Comparison of ENCODE assay signal across 8 cellular contexts in the genomic region with DNA sequence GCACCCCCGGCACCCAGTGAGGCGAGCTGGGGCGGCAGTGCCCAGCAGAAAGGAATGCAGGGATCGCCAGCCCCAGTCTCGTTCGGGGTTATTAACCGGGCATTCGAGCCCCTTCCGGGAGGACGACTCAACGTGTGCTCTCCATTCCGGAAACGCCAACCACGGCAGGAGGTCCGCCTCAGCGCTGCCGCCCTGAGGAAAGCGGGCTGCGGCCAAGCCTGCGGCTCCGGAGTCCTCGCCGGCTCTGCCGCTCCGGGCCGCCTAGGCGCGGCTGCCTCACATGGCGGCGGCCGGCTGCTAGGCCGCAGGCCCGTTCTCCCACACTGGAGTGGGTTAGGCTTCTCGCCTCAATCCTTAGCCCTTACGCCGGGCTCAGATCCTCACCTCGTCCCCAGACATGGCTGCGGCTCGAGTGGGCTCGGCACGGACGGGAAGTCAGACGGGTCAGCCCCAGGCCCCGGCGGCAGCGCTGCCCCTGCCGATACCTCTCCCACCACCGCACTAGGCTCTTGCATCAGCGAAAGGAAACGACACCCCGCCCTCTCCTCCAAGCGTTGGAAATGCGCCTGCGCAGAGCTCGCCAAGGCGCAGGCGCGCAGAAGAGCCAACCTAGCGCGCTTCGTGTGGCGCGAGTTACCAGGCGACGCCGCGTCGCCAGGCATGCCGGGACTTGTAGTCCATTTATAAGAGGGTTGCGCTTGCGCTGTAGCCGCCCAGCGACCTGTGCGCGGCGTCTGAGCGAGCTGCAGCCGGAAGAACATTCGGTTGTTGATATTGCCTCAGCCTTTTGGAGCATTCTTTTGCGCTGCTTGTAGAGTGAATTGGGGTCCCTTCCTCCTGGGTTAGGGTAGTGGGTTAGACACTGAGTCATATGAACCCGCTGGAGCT. TPM values are rescaled to one million over a fixed set of nuclear protein-coding genes. Genes with fewer than 3 reads are reported as not detected.
A peak's percentile ranks its signal among the peaks of the same experiment; 100 is the strongest.
DNase-seq lines count a peak whose midpoint lies in the region; ATAC-seq, FAIRE-seq and TF ChIP-seq lines count a peak whose summit lies in the region.

A gene with protein sequence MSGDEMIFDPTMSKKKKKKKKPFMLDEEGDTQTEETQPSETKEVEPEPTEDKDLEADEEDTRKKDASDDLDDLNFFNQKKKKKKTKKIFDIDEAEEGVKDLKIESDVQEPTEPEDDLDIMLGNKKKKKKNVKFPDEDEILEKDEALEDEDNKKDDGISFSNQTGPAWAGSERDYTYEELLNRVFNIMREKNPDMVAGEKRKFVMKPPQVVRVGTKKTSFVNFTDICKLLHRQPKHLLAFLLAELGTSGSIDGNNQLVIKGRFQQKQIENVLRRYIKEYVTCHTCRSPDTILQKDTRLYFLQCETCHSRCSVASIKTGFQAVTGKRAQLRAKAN (minus strand): TSS at position 532 of the 888 bp plus-strand sequence. CDS start 133 bp downstream, at position 399.

- no peaks in the 10 kb centered on the region for H3K9me3 ChIP-seq in HepG2 (ENCODE audit: low read length)

- TF ChIP-seq EP300 in HepG2 (IDR thresholded peaks at IDR 0.05; ENCODE audit: low read depth in 2 of 2, low read length in 2 of 2) (peak in 1 of 2 experiments; percentile 76; a peak in 2 of 4 replicates), HepG2 (CRISPR knock-in tag; IDR thresholded peaks at IDR 0.05; ENCODE audit: borderline replicate concordance) (peak; percentile 69; the same call in 1 of the 2 replicates)

- peak; percentile 96 to 97 for TF ChIP-seq POLR2A in HepG2 (IDR thresholded peaks at IDR 0.05; ENCODE audit: insufficient read depth in 1 of 2, low read depth in 2 of 2, low read length in 2 of 2)

- peak within 1 kb of the TSS; percentile 79 for H2AFZ ChIP-seq in HepG2 (ENCODE audit: low read length)

- FAIRE-seq in HepG2 (lab: Jason Lieb, UNC): peak; percentile 83

- peak; percentile 97 for DNase-seq in CD14-positive monocyte (ENCODE audit: low spot score)
- peak; percentile 100 for DNase-seq in NCI-H82 (lab: John Stamatoyannopoulos, UW)
- peak; percentile 91 to 92 for DNase-seq in activated CD4-positive, alpha-beta T cell treated with anti-CD3 and anti-CD28 coated beads, Interleukin-2, amount 50 U/mL, for 48 hours
- DNase-seq in dermis microvascular lymphatic vessel endothelial cell (ENCODE audit: low read depth in 2 of 2): peak; percentile 98 to 99
- peak; percentile 99 for DNase-seq in HepG2 (ENCODE audit: low spot score)
- peak; percentile 92 for DNase-seq in stimulated activated CD4-positive, alpha-beta T cell treated with anti-CD3 and anti-CD28 coated beads, Interleukin-4, amount 100 ng/mL, for 1 hour

- peaks cover 46% of the 10 kb centered on the region for H4K20me1 ChIP-seq in HepG2 (ENCODE audit: insufficient read depth, low read length)

- ATAC-seq in GM19397 (IDR thresholded peaks at IDR 0.05; ENCODE audit: unreplicated experiment) (peak; percentile 88), HG03571 (IDR thresholded peaks at IDR 0.05; ENCODE audit: unreplicated experiment) (peak; percentile 76), HepG2 (peak; percentile 91)

- peak within 1 kb of the TSS; percentile 100 for H3K9ac ChIP-seq in HepG2 (ENCODE audit: insufficient read depth, low read depth, low read length)

- H3K4me2 ChIP-seq in HepG2 (ENCODE audit: low read depth, low read length): peak within 1 kb of the TSS; percentile 100

- no peaks in the 10 kb centered on the region for H3K9me3 Mint-ChIP-seq in CD14-positive monocyte

- H3K4me3 Mint-ChIP-seq in CD14-positive monocyte: peak within 1 kb of the TSS; percentile 93 to 97

- POLR2A ChIA-PET in HepG2 (lab: Yijun Ruan, JAX): interaction anchor here (0.6 to 3.2 kb wide), 57 partner anchors 10 to 1745 kb away, joined by 3 to 56 read pairs (median 3); partner anchors contain the start of genes CBFA2T2, CDK5RAP1, CHMP4B and MAPRE1

- intact Hi-C loops in CD14-positive monocyte (cut with micrococcal nuclease): loop anchor here (2.0 to 10.0 kb wide), 4 partner anchors 117 to 300 kb away; partner anchors contain the start of genes RALY (in 2 of the 2), AHCY (in 1 of the 2) and CHMP4B (in 1 of the 2)
- intact Hi-C loops in HepG2 (cut with micrococcal nuclease; ENCODE audit: unreplicated experiment): loop anchor here (5.0 kb wide), 1 partner anchor 300 kb away; the partner anchor contains the start of gene CHMP4B

- H3K36me3 Mint-ChIP-seq in CD14-positive monocyte: peaks cover 8 to 21% of the 10 kb centered on the region in 2 donors

- BruUV-seq in HepG2 (replicated peaks; lab: Mats Ljungman, UMichigan): TSS peak; percentile 54

- H3K36me3 ChIP-seq in HepG2 (replicated peaks in 1 of 2; ENCODE audit: control insufficient read depth in 1 of 2, insufficient read depth in 2 of 2, low read length in 2 of 2): peaks cover 5 to 26% of the 10 kb centered on the region in 2 experiments

- peaks cover 0 to 4% of the 10 kb centered on the region in 2 experiments; a peak in 1 of 5 replicates for H3K27me3 ChIP-seq in HepG2 (ENCODE audit: control insufficient read depth in 1 of 2, insufficient read depth in 2 of 2, low read length in 2 of 2)

- WGBS in HepG2 (ENCODE audit: low lambda C conversion rate): 2% methylated on average over 34 of the region's 81 CpGs

- no peak for TF ChIP-seq CTCF in CD14-positive monocyte (IDR thresholded peaks at IDR 0.05)
- no peak; the same call in 1 of the 2 replicates for TF ChIP-seq CTCF in HepG2 (CRISPR knock-in tag; IDR thresholded peaks at IDR 0.05)

- H3K27me3 Mint-ChIP-seq in CD14-positive monocyte (ENCODE audit: low read depth in 3 of 3): no peaks in the 10 kb centered on the region

- peaks cover 37% of the 10 kb centered on the region for H3K4me1 Mint-ChIP-seq in CD14-positive monocyte

- peak; percentile 83 for TF ChIP-seq RAD21 in HepG2 (CRISPR knock-in tag; IDR thresholded peaks at IDR 0.05)

- H3K79me2 ChIP-seq in HepG2 (ENCODE audit: insufficient read depth, low read length): peaks cover 50% of the 10 kb centered on the region

- H3K27ac Mint-ChIP-seq in CD14-positive monocyte: peak within 1 kb of the TSS; percentile 91 to 97 (median 95)

- H3K4me3 ChIP-seq in HepG2 (replicated peaks in 1 of 3; ENCODE audit: insufficient read depth in 1 of 3, low read depth in 2 of 3, low read length in 3 of 3): peak within 1 kb of the TSS; percentile 93 to 100 (median 96)

- in situ Hi-C loops in HepG2 (cut with HindIII; ENCODE audit: extremely low pct_ligation_motif_present, low pct_unique_long_range_greater_than_20kb): no loop called here

- peak within 1 kb of the TSS; percentile 92 for H3K27ac ChIP-seq in HepG2 (ENCODE audit: extremely low read length, insufficient read depth, low read length)

- peaks cover 63% of the 10 kb centered on the region for H3K4me1 ChIP-seq in HepG2 (ENCODE audit: insufficient read depth, low read length)

- CTCF ChIA-PET in HepG2 (lab: Yijun Ruan, JAX; ENCODE audit: low intra/inter-chr PET ratio, low total read pairs): no interaction called here

TF ChIP-seq in HepG2, 621 proteins besides CTCF, POLR2A, EP300 and RAD21 (continues in another document):
- peak; percentile 97 for TF ChIP-seq ZNF772 (CRISPR knock-in tag; IDR thresholded peaks at IDR 0.05)
- TF ChIP-seq GZF1 (CRISPR knock-in tag; IDR thresholded peaks at IDR 0.05): peak; percentile 71
- peak; percentile 98 for TF ChIP-seq SALL1 (CRISPR knock-in tag; IDR thresholded peaks at IDR 0.05)
- TF ChIP-seq ZBTB26 (CRISPR knock-in tag; IDR thresholded peaks at IDR 0.05; ENCODE audit: borderline replicate concordance): peak; percentile 83
- TF ChIP-seq CCAR2 (optimal IDR thresholded peaks at IDR 0.05; ENCODE audit: low read depth, low read length): no peak
- no peak for TF ChIP-seq THYN1 (CRISPR knock-in tag; IDR thresholded peaks at IDR 0.05; ENCODE audit: borderline replicate concordance, low read depth)
- no peak; the same call in 1 of the 2 replicates for TF ChIP-seq ZNF460 (CRISPR knock-in tag; IDR thresholded peaks at IDR 0.05; ENCODE audit: borderline replicate concordance)
- TF ChIP-seq ZNF576 (CRISPR knock-in tag; IDR thresholded peaks at IDR 0.05): no peak

RNA-seq across cellular contexts. Expression of the gene that starts here (rescaled TPM):
- polyA plus RNA-seq in CD14-positive monocyte: 10 to 100 TPM; 18.8 to 20.1 TPM
- 52.5 and 61.9 TPM in 2 replicates for total RNA-seq in dermis microvascular lymphatic vessel endothelial cell
- 213 and 316 TPM in 2 replicates for total RNA-seq in HepG2 (2016; rRNA removed; fragmentation: Illumina TruSeq; extraction: Trizol)
- 51.0 and 51.7 TPM in 2 replicates for total RNA-seq in HepG2 (2016; cell fraction: cytosol; rRNA removed; fragmentation: Illumina TruSeq; extraction: Trizol; ENCODE audit: low read depth)
- 208 and 329 TPM in 2 replicates for total RNA-seq in HepG2 (2016; cell fraction: insoluble cytoplasmic fraction; rRNA removed; fragmentation: Illumina TruSeq; extraction: Trizol)
- total RNA-seq in HepG2 (2016; cell fraction: membrane; rRNA removed; fragmentation: Illumina TruSeq; extraction: Trizol): 97.8 and 98.8 TPM in 2 replicates
- total RNA-seq in HepG2 (2016; cell fraction: nucleus; rRNA removed; fragmentation: Illumina TruSeq; extraction: Trizol): 76.0 and 84.1 TPM in 2 replicates
- 102 and 126 TPM in 2 replicates for polyA plus RNA-seq in HepG2 (2011; rRNA removed)
- 63.0 and 92.8 TPM in 2 replicates for polyA plus RNA-seq in HepG2 (2011; cell fraction: cytosol; rRNA removed)
- polyA plus RNA-seq in HepG2 (2011; cell fraction: nucleus; rRNA removed): 22.9 and 30.3 TPM in 2 replicates
- polyA plus RNA-seq in HepG2 (2012): 143 and 178 TPM in 2 replicates
- polyA plus RNA-seq in HepG2 (2016; cell fraction: cytosol; fragmentation: Illumina TruSeq; extraction: Trizol; ENCODE audit: low read depth): 36.0 and 36.2 TPM in 2 replicates
- polyA plus RNA-seq in HepG2 (2016; cell fraction: insoluble cytoplasmic fraction; fragmentation: Illumina TruSeq; extraction: Trizol; ENCODE audit: low read depth): 299 and 317 TPM in 2 replicates
- 66.5 and 67.3 TPM in 2 replicates for polyA plus RNA-seq in HepG2 (2016; cell fraction: membrane; fragmentation: Illumina TruSeq; extraction: Trizol; ENCODE audit: low read depth)
- polyA plus RNA-seq in HepG2 (2016; cell fraction: nucleus; fragmentation: Illumina TruSeq; extraction: Trizol; ENCODE audit: insufficient read depth, low read depth): 111 and 114 TPM in 2 replicates
- 27.1 and 39.1 TPM in 2 replicates for polyA minus RNA-seq in HepG2 (2011; rRNA and poly(A)+ RNA removed; ENCODE audit: low replicate concordance)
- 55.0 and 56.6 TPM in 2 replicates for polyA minus RNA-seq in HepG2 (2011; cell fraction: cytosol; rRNA and poly(A)+ RNA removed)
- 34.4 and 37.0 TPM in 2 replicates for polyA minus RNA-seq in HepG2 (2011; cell fraction: nucleus; rRNA and poly(A)+ RNA removed)

Comparison
In these comparisons a context has a peak if more than half of its experiments do, and no peak if none do; other contexts are left out.
1. Peak in every context shown above with its lines: DNase-seq, ATAC-seq, H3K4me3 ChIP-seq and H3K27ac ChIP-seq.